In the genomic region with DNA sequence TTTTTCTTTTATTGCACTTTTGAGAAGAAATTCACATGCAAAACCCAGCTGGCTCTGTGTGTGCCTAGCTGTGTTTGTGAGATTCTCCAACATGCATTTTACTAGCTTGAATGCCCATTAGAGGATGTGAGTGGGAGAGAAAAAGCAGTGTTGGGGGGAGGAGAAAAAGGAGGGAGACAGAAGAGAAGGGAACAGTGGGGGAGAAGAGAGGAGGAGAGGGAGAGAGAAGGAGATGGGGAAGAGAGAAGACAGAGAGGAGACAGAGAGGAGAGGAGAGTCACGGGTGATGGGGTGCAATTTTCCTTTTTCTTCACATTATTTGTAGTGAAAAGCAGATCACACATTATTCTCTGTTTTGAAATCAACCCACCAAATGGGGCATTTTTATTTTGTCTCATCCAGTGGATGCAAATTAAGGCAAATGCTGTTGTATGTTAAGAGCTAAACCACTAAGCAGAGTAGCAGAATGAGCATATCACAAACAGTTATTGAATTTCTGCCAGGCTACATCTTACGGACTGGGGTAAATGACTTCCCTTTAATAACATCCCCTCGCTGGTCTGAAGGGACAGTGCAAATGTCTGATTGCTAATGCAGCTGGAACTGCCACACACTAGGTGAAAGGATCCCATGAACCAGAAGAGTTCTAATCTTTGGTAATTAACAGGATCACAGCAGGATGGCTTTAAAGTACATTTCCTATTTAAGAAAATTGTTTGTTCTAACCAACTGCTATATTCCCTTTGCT, we compare ENCODE assay signal across 8 cellular contexts. TPM values are rescaled to one million over a fixed set of nuclear protein-coding genes. Genes with fewer than 3 reads are reported as not detected.
DNase-seq lines count a peak whose midpoint lies in the region; ATAC-seq and TF ChIP-seq lines count a peak whose summit lies in the region.

No MANE protein-coding gene starts in this region.

- no peaks in the 10 kb centered on the region for H4K20me1 ChIP-seq in hepatocyte (ENCODE audit: insufficient read depth, poor library complexity, severe bottlenecking)

- H3K4me1 Mint-ChIP-seq in activated naive CD4-positive, alpha-beta T cell treated with anti-CD3 and anti-CD28 coated beads, Interleukin-2, amount 50 U/mL, for 24 hours = peaks cover 78% of the 10 kb centered on the region
- peaks cover 58% of the 10 kb centered on the region for H3K4me1 Mint-ChIP-seq in T-helper 1 cell treated with Interleukin-12 subunit alpha and Interleukin-12 subunit beta and Interleukin-4 antibody, amounts not matched to agents 30 μg/mL and 1 μg/mL, for 36 hours (ENCODE audit: low read depth)
- H3K4me1 Mint-ChIP-seq in Calu3 (ENCODE audit: low read depth, unreplicated experiment) = no peaks in the 10 kb centered on the region

- no peak for TF ChIP-seq EP300 in upper lobe of left lung (IDR thresholded peaks at IDR 0.05)

- H3K27ac Mint-ChIP-seq in activated naive CD4-positive, alpha-beta T cell treated with anti-CD3 and anti-CD28 coated beads, Interleukin-2, amount 50 U/mL, for 24 hours = peak overlapping the region; percentile 98
- H3K27ac Mint-ChIP-seq in T-helper 1 cell treated with Interleukin-12 subunit alpha and Interleukin-12 subunit beta and Interleukin-4 antibody, amounts not matched to agents 30 μg/mL and 1 μg/mL, for 36 hours = peak overlapping the region; percentile 82
- H3K27ac Mint-ChIP-seq in Calu3 (ENCODE audit: unreplicated experiment) = no peak overlapping the region

- no peaks in the 10 kb centered on the region for H3K79me2 ChIP-seq in hepatocyte

- no peaks in the 10 kb centered on the region for H3K9me3 Mint-ChIP-seq in activated naive CD4-positive, alpha-beta T cell treated with anti-CD3 and anti-CD28 coated beads, Interleukin-2, amount 50 U/mL, for 24 hours
- H3K9me3 Mint-ChIP-seq in T-helper 1 cell treated with Interleukin-12 subunit alpha and Interleukin-12 subunit beta and Interleukin-4 antibody, amounts not matched to agents 30 μg/mL and 1 μg/mL, for 36 hours = no peaks in the 10 kb centered on the region
- no peaks in the 10 kb centered on the region for H3K9me3 Mint-ChIP-seq in Calu3 (ENCODE audit: low read depth, unreplicated experiment)

- H3K9me3 ChIP-seq in hepatocyte (ENCODE audit: low read depth) = no peaks in the 10 kb centered on the region
- H3K9me3 ChIP-seq in upper lobe of left lung = no peaks in the 10 kb centered on the region

- TF ChIP-seq POLR2A in upper lobe of left lung (IDR thresholded peaks at IDR 0.05) = no peak

- ATAC-seq in upper lobe of left lung (ENCODE audit: low FRiP score in 2 of 2) = no peak

- no peak for DNase-seq in activated naive CD4-positive, alpha-beta T cell treated with anti-CD3 and anti-CD28 coated beads, Interleukin-2, amount 50 U/mL, for 16 hours
- DNase-seq in hepatocyte (ENCODE audit: low spot score) = no peak
- no peak for DNase-seq in upper lobe of left lung
- no peak for DNase-seq in COLO668 (lab: John Stamatoyannopoulos, UW; ENCODE audit: unreplicated experiment)
- no peak for DNase-seq in NCI-H510A treated with DMSO at 0.1 percent for 48 hours (lab: John Stamatoyannopoulos, UW)
- DNase-seq in Calu3 = no peak

- H3K27me3 ChIP-seq in hepatocyte (no peaks in the 10 kb centered on the region), upper lobe of left lung (no peaks in the 10 kb centered on the region)

- no peak for TF ChIP-seq CTCF in hepatocyte (IDR thresholded peaks at IDR 0.05; ENCODE audit: poor library complexity)
- TF ChIP-seq CTCF in upper lobe of left lung (IDR thresholded peaks at IDR 0.05) = no peak
- no peak for TF ChIP-seq CTCF in Calu3 (IDR thresholded peaks at IDR 0.05; ENCODE audit: unreplicated experiment)

- H3K4me3 Mint-ChIP-seq in activated naive CD4-positive, alpha-beta T cell treated with anti-CD3 and anti-CD28 coated beads, Interleukin-2, amount 50 U/mL, for 24 hours = peak overlapping the region; percentile 96
- H3K4me3 Mint-ChIP-seq in T-helper 1 cell treated with Interleukin-12 subunit alpha and Interleukin-12 subunit beta and Interleukin-4 antibody, amounts not matched to agents 30 μg/mL and 1 μg/mL, for 36 hours = peak overlapping the region; percentile 95
- no peak overlapping the region for H3K4me3 Mint-ChIP-seq in Calu3 (ENCODE audit: low read depth, unreplicated experiment)

- H3K36me3 Mint-ChIP-seq in activated naive CD4-positive, alpha-beta T cell treated with anti-CD3 and anti-CD28 coated beads, Interleukin-2, amount 50 U/mL, for 24 hours = peaks cover 27% of the 10 kb centered on the region
- H3K36me3 Mint-ChIP-seq in T-helper 1 cell treated with Interleukin-12 subunit alpha and Interleukin-12 subunit beta and Interleukin-4 antibody, amounts not matched to agents 30 μg/mL and 1 μg/mL, for 36 hours (ENCODE audit: low read depth) = peaks cover 42% of the 10 kb centered on the region
- no peaks in the 10 kb centered on the region for H3K36me3 Mint-ChIP-seq in Calu3 (ENCODE audit: insufficient read depth, unreplicated experiment)

- H3K36me3 ChIP-seq in hepatocyte (replicated peaks; ENCODE audit: insufficient read depth, low read depth) = no peaks in the 10 kb centered on the region
- H3K36me3 ChIP-seq in upper lobe of left lung = no peaks in the 10 kb centered on the region

- H3K4me3 ChIP-seq in hepatocyte = peak overlapping the region; percentile 4
- peak overlapping the region in 3 of 4 donors; percentile 18 to 37 (median 35) for H3K4me3 ChIP-seq in upper lobe of left lung

- no peaks in the 10 kb centered on the region for H3K9me2 ChIP-seq in hepatocyte (replicated peaks; ENCODE audit: insufficient read depth)

- H3K27me3 Mint-ChIP-seq in activated naive CD4-positive, alpha-beta T cell treated with anti-CD3 and anti-CD28 coated beads, Interleukin-2, amount 50 U/mL, for 24 hours = no peaks in the 10 kb centered on the region
- no peaks in the 10 kb centered on the region for H3K27me3 Mint-ChIP-seq in T-helper 1 cell treated with Interleukin-12 subunit alpha and Interleukin-12 subunit beta and Interleukin-4 antibody, amounts not matched to agents 30 μg/mL and 1 μg/mL, for 36 hours (ENCODE audit: low read depth)
- H3K27me3 Mint-ChIP-seq in Calu3 (ENCODE audit: unreplicated experiment) = no peaks in the 10 kb centered on the region

- H3K4me1 ChIP-seq in hepatocyte (ENCODE audit: insufficient read depth) (peaks cover 3% of the 10 kb centered on the region), upper lobe of left lung (no peaks in the 10 kb centered on the region)

- BruUV-seq in Calu3 (replicated peaks; lab: Mats Ljungman, UMichigan) = no TSS peak

- peak overlapping the region; percentile 66 for H3K4me2 ChIP-seq in hepatocyte

- H3K27ac ChIP-seq in hepatocyte = peak overlapping the region; percentile 3
- H3K27ac ChIP-seq in upper lobe of left lung = peak overlapping the region in 2 of 4 donors; percentile 23 to 44

- CTCF ChIA-PET in Calu3 (lab: Charles Lee) = interaction anchor here (0.6 to 1.0 kb wide), 2 partner anchors 105 to 1358 kb away, joined by 3 to 9 read pairs; no protein-coding TSS in a partner anchor

- intact Hi-C loops in Calu3 (cut with micrococcal nuclease; ENCODE audit: unreplicated experiment) = loop anchor here (2.0 kb wide), 1 partner anchor 643 kb away; no protein-coding TSS in a partner anchor

- no peak overlapping the region for H2AFZ ChIP-seq in hepatocyte

- WGBS in hepatocyte (ENCODE audit: low lambda C conversion rate, missing lambda C conversion rate) = 43% methylated on average over 3 of the region's 3 CpGs
- 31 to 47% methylated on average over 3 of the region's 3 CpGs for WGBS in upper lobe of left lung, 2 donors

RNA-seq across cellular contexts. Expression of a gene that starts 0.9 kb away (rescaled TPM):
- 6.8 and 8.1 TPM in 2 replicates for total RNA-seq in hepatocyte
- polyA plus RNA-seq in hepatocyte = 3.4 and 3.7 TPM in 2 replicates
- total RNA-seq in upper lobe of left lung = 1 to 10 TPM in 4 of 6 donors, under 1 TPM in 1, not detected in 1; 0.89 to 5.4 (median 2.6) TPM
- not detected in 2 replicates for total RNA-seq in Calu3 (2022)
